In the genomic region with DNA sequence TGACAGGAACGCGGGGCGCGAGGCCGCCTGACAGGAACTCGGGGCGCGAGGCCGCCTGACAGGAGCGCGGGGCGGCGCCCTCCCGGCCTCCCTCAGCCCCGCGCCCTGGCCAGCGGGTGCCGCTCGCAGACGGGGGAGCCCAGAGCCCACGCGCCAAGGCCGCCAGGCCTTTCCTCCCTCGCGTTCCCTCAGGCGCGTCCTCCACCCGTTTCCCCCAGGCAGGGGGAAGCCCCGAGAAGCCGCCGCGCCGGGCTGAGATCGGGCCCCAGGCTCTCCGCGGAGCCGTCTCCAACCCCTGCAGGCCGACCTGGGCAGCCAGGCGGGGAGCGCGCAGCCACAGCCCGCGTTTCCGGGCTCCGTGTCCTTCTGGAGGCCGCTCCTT, we compare ENCODE assay signal across 20 cellular contexts. TPM values are rescaled to one million over a fixed set of nuclear protein-coding genes. Genes with fewer than 3 reads are reported as not detected.
DNase-seq lines count a peak whose midpoint lies in the region; ATAC-seq and TF ChIP-seq lines count a peak whose summit lies in the region.
"Had no signal": no experiment of that assay in that cellular context is flagged by ENCODE, and none has a peak within 500 bp of the region (broad histone marks: within the 10 kb centered on the region; RNA-seq: fewer than 3 reads in every experiment).

No MANE protein-coding gene starts in this region.

- no peak overlapping the region for H3K27ac ChIP-seq in parathyroid adenoma
- H3K27ac ChIP-seq: SK-N-MC had no signal

- H3K36me3 Mint-ChIP-seq in activated T-cell treated with anti-CD3 and anti-CD28 coated beads, Interleukin-2, amount 50 U/mL, for 4 hours (ENCODE audit: insufficient read depth) = no peaks in the 10 kb centered on the region

- H3K9me3 ChIP-seq in parathyroid adenoma (ENCODE audit: control insufficient read depth, low read length) = no peaks in the 10 kb centered on the region
- H3K9me3 ChIP-seq: BE2C had no signal

- H3K4me3 Mint-ChIP-seq in activated T-cell treated with anti-CD3 and anti-CD28 coated beads, Interleukin-2, amount 50 U/mL, for 4 hours = no peak overlapping the region
- H3K4me3 Mint-ChIP-seq: CD4-positive, alpha-beta T cell had no signal

- H3K27me3 Mint-ChIP-seq in activated T-cell treated with anti-CD3 and anti-CD28 coated beads, Interleukin-2, amount 50 U/mL, for 4 hours (ENCODE audit: low read depth) = peaks cover 35% of the 10 kb centered on the region

- DNase-seq in activated T-cell treated with anti-CD3 and anti-CD28 coated beads, Interleukin-2, amount 50 U/mL, for 4 hours = no peak
- no peak for DNase-seq in activated T-cell treated with anti-CD3 and anti-CD28 coated beads, Interleukin-2, amount 50 U/mL, for 1 hour
- DNase-seq in left colon = no peak
- no peak for DNase-seq in COLO829 (ENCODE audit: low spot score)
- DNase-seq: 8988T; BE2C; Calu3; CD4-positive, alpha-beta T cell; DMS53; KG1; NCI-H1436 treated with DMSO at 0.1 percent for 48 hours; NCI-H2081 treated with DMSO at 0.1 percent for 48 hours; NCI-H510A; NCI-H774 had no signal

- TF ChIP-seq CTCF in parathyroid adenoma (IDR thresholded peaks at IDR 0.05) = no peak

- H3K4me1 Mint-ChIP-seq in activated T-cell treated with anti-CD3 and anti-CD28 coated beads, Interleukin-2, amount 50 U/mL, for 4 hours (ENCODE audit: low read depth) = no peaks in the 10 kb centered on the region

- ATAC-seq in activated T-cell treated with anti-CD3 and anti-CD28 coated beads, Interleukin-2, amount 50 U/mL, for 4 hours = peak; percentile 18 to 34
- peak; percentile 54 for ATAC-seq in left colon
- ATAC-seq in esophagus mucosa = no peak
- ATAC-seq in GM18873 (IDR thresholded peaks at IDR 0.05; ENCODE audit: low FRiP score, unreplicated experiment) = no peak
- no peak for ATAC-seq in HG02678 (IDR thresholded peaks at IDR 0.05; ENCODE audit: unreplicated experiment)
- ATAC-seq: Right ventricle myocardium inferior had no signal

- peaks cover 2% of the 10 kb centered on the region for H3K4me1 ChIP-seq in parathyroid adenoma
- H3K4me1 ChIP-seq: BE2C had no signal

- H3K4me3 ChIP-seq in parathyroid adenoma (ENCODE audit: low read depth, low read length) = no peak overlapping the region
- H3K4me3 ChIP-seq: SK-N-MC had no signal

- no peak overlapping the region for H3K4me2 ChIP-seq in parathyroid adenoma (ENCODE audit: low read length)

- no peaks in the 10 kb centered on the region for H3K36me3 ChIP-seq in parathyroid adenoma (ENCODE audit: control insufficient read depth, insufficient read depth, low read length)
- H3K36me3 ChIP-seq: BE2C had no signal

- no peak overlapping the region for H3K9ac ChIP-seq in parathyroid adenoma

- H2AFZ ChIP-seq in parathyroid adenoma = peak overlapping the region; percentile 59

- H3K9me3 Mint-ChIP-seq in activated T-cell treated with anti-CD3 and anti-CD28 coated beads, Interleukin-2, amount 50 U/mL, for 4 hours = no peaks in the 10 kb centered on the region
- H3K9me3 Mint-ChIP-seq: CD4-positive, alpha-beta T cell had no signal

- H3K27me3 ChIP-seq in parathyroid adenoma (ENCODE audit: control insufficient read depth, insufficient read depth, low read length) = no peaks in the 10 kb centered on the region
- H3K27me3 ChIP-seq: BE2C had no signal

- peaks cover 19% of the 10 kb centered on the region for H3K79me2 ChIP-seq in parathyroid adenoma

- intact Hi-C loops in left colon (cut with DNase I, micrococcal nuclease) = no loop called here

RNA-seq across cellular contexts. Expression of a gene that starts 17.8 kb away (rescaled TPM):
- under 1 TPM; 0.43 to 0.66 (median 0.63) TPM for total RNA-seq in activated T-cell treated with anti-CD3 and anti-CD28 coated beads, Interleukin-2, amount 50 U/mL, for 4 hours
- 10 to 100 TPM; 30.3 to 40.7 TPM for total RNA-seq in left colon
- 0.44 TPM for total RNA-seq in esophagus mucosa

Comparison
In these comparisons a context has a peak if more than half of its experiments do, and no peak if none do; other contexts are left out.
1. ATAC-seq: peak in activated T-cell treated with anti-CD3 and anti-CD28 coated beads, Interleukin-2, amount 50 U/mL, for 4 hours (2 of 2) and left colon (single experiment); none in esophagus mucosa (single experiment), GM18873 (single experiment) and HG02678 (single experiment).
2. RNA of a gene that starts 17.8 kb away (total RNA-seq): 30.3 to 40.7 TPM in left colon; 0.43 to 0.66 TPM in activated T-cell treated with anti-CD3 and anti-CD28 coated beads, Interleukin-2, amount 50 U/mL, for 4 hours and 0.44 TPM in esophagus mucosa (single experiment); every median in the first group is over 10 times any median in the second.